In genomic region chr6:52512199-52512598, GRCh38 we compare ENCODE assay signal across 10 cellular contexts.
DNase-seq lines count a peak whose midpoint lies in the region; ATAC-seq and TF ChIP-seq lines count a peak whose summit lies in the region.
"Had no signal": no experiment of that assay in that cellular context is flagged by ENCODE, and none has a peak within 500 bp of the region (broad histone marks: within the 10 kb centered on the region; RNA-seq: fewer than 3 reads in every experiment).

No MANE protein-coding gene starts in this region.

- POLR2A ChIA-PET in RWPE1 (lab: Yijun Ruan, JAX; ENCODE audit: low non-redundant PET): no interaction called here

- no peak for TF ChIP-seq CTCF in RWPE1 (conservative IDR thresholded peaks at IDR 0.05; ENCODE audit: low read depth)
- no peak for TF ChIP-seq CTCF in fibroblast of mammary gland (conservative IDR thresholded peaks at IDR 0.05; ENCODE audit: control insufficient read depth, insufficient read depth, low read depth, low read length)
- TF ChIP-seq CTCF in GM10266 (IDR thresholded peaks at IDR 0.05; ENCODE audit: control insufficient read depth, insufficient read depth, low read depth, missing control alignments): no peak

- in situ Hi-C loops in ACHN (cut with HindIII; ENCODE audit: low pct_ligation_motif_present, low pct_unique_long_range_greater_than_20kb, low sequenced_read_pairs): no loop called here

- no peaks in the 10 kb centered on the region for H3K27me3 Mint-ChIP-seq in stimulated activated naive CD8-positive, alpha-beta T cell treated with anti-CD3 and anti-CD28 coated beads, Interleukin-15, amount 100 ng/mL, for 72 hours
- H3K27me3 Mint-ChIP-seq: stimulated activated naive B cell treated with anti-CD40 and anti-IgM and Interleukin-4, amounts not matched to agents 10 μg/mL and 1 μg/mL and 100 μg/mL, for 72 hours had no signal

- no peaks in the 10 kb centered on the region for H3K9me3 Mint-ChIP-seq in stimulated activated naive CD8-positive, alpha-beta T cell treated with anti-CD3 and anti-CD28 coated beads, Interleukin-15, amount 100 ng/mL, for 72 hours
- H3K9me3 Mint-ChIP-seq: stimulated activated naive B cell treated with anti-CD40 and anti-IgM and Interleukin-4, amounts not matched to agents 10 μg/mL and 1 μg/mL and 100 μg/mL, for 72 hours had no signal

- no peak overlapping the region for H3K4me3 ChIP-seq in fibroblast of mammary gland (ENCODE audit: control insufficient read depth, low read depth, low read length)

- no peak overlapping the region for H3K27ac Mint-ChIP-seq in stimulated activated naive CD8-positive, alpha-beta T cell treated with anti-CD3 and anti-CD28 coated beads, Interleukin-15, amount 100 ng/mL, for 72 hours
- H3K27ac Mint-ChIP-seq: stimulated activated naive B cell treated with anti-CD40 and anti-IgM and Interleukin-4, amounts not matched to agents 10 μg/mL and 1 μg/mL and 100 μg/mL, for 72 hours had no signal

- CTCF ChIA-PET in RWPE1 (lab: Yijun Ruan, JAX): no interaction called here

- H3K4me1 Mint-ChIP-seq in stimulated activated naive CD8-positive, alpha-beta T cell treated with anti-CD3 and anti-CD28 coated beads, Interleukin-15, amount 100 ng/mL, for 72 hours: peaks cover 9% of the 10 kb centered on the region
- H3K4me1 Mint-ChIP-seq: stimulated activated naive B cell treated with anti-CD40 and anti-IgM and Interleukin-4, amounts not matched to agents 10 μg/mL and 1 μg/mL and 100 μg/mL, for 72 hours had no signal

- no peak for ATAC-seq in stimulated activated naive CD8-positive, alpha-beta T cell treated with anti-CD3 and anti-CD28 coated beads, Interleukin-15, amount 100 ng/mL, for 72 hours
- ATAC-seq: stimulated activated naive B cell treated with anti-CD40 and anti-IgM and Interleukin-4, amounts not matched to agents 10 μg/mL and 1 μg/mL and 100 μg/mL, for 72 hours had no signal

- peak overlapping the region; percentile 92 for H3K27ac ChIP-seq in RWPE1

- no peak overlapping the region for H3K4me3 Mint-ChIP-seq in stimulated activated naive CD8-positive, alpha-beta T cell treated with anti-CD3 and anti-CD28 coated beads, Interleukin-15, amount 100 ng/mL, for 72 hours
- H3K4me3 Mint-ChIP-seq: stimulated activated naive B cell treated with anti-CD40 and anti-IgM and Interleukin-4, amounts not matched to agents 10 μg/mL and 1 μg/mL and 100 μg/mL, for 72 hours had no signal

- peak; percentile 51 for DNase-seq in ACHN
- DNase-seq in RWPE1 (ENCODE audit: low spot score): peak; percentile 66
- DNase-seq in fibroblast of mammary gland (ENCODE audit: low read depth): peak; percentile 94
- peak; percentile 76 for DNase-seq in non-pigmented ciliary epithelial cell (ENCODE audit: low read depth)
- no peak for DNase-seq in stimulated activated naive CD8-positive, alpha-beta T cell treated with anti-CD3 and anti-CD28 coated beads, Interleukin-15, amount 100 ng/mL, for 72 hours
- no peak for DNase-seq in stimulated activated CD4-positive, alpha-beta T cell treated with anti-CD3 and anti-CD28 coated beads, Interleukin-12 subunit alpha, Interleukin-12 subunit beta, amount 100 ng/mL, for 4 hours
- DNase-seq in OCI-M1 (lab: John Stamatoyannopoulos, UW): no peak
- no peak for DNase-seq in GM10266 (ENCODE audit: extremely low spot score)
- DNase-seq: NCI-H1694; stimulated activated naive B cell treated with anti-CD40 and anti-IgM and Interleukin-4, amounts not matched to agents 10 μg/mL and 1 μg/mL and 100 μg/mL, for 72 hours had no signal

Comparison
In these comparisons a context has a peak if more than half of its experiments do, and no peak if none do; other contexts are left out.
1. DNase-seq: peak in ACHN (single experiment), RWPE1 (single experiment), fibroblast of mammary gland (single experiment) and non-pigmented ciliary epithelial cell (single experiment); none in stimulated activated naive CD8-positive, alpha-beta T cell treated with anti-CD3 and anti-CD28 coated beads, Interleukin-15, amount 100 ng/mL, for 72 hours (0 of 2), stimulated activated CD4-positive, alpha-beta T cell treated with anti-CD3 and anti-CD28 coated beads, Interleukin-12 subunit alpha, Interleukin-12 subunit beta, amount 100 ng/mL, for 4 hours (single experiment), OCI-M1 (single experiment) and GM10266 (single experiment).